In genomic region chr7:140810830-140811556, GRCh38 we compare ENCODE assay signal across 8 cellular contexts.
A peak's percentile ranks its signal among the peaks of the same experiment; 100 is the strongest.
DNase-seq lines count a peak whose midpoint lies in the region; ATAC-seq and TF ChIP-seq lines count a peak whose summit lies in the region.

No MANE protein-coding gene starts in this region.

- no peak overlapping the region for H3K27ac ChIP-seq in MM.1S (ENCODE audit: low read length)
- no peak overlapping the region for H3K27ac ChIP-seq in psoas muscle

- H3K36me3 ChIP-seq in MM.1S (replicated peaks; ENCODE audit: insufficient read depth, low read length) (no peaks in the 10 kb centered on the region), psoas muscle (ENCODE audit: insufficient read depth in 1 of 2, low read depth in 1 of 2) (peaks cover 0 to 8% of the 10 kb centered on the region in 2 donors)

- H3K27me3 ChIP-seq in MM.1S (replicated peaks; ENCODE audit: insufficient read depth, low read length) (no peaks in the 10 kb centered on the region), psoas muscle (ENCODE audit: insufficient read depth in 3 of 3, low read length in 2 of 3) (no peaks in the 10 kb centered on the region)

- peak; percentile 83 for ATAC-seq in GM21825 (IDR thresholded peaks at IDR 0.05; ENCODE audit: unreplicated experiment)
- peak; percentile 85 to 97 (median 90) for ATAC-seq in psoas muscle

- H3K4me1 ChIP-seq in MM.1S (ENCODE audit: low read length) (no peaks in the 10 kb centered on the region), psoas muscle (no peaks in the 10 kb centered on the region)

- H3K4me3 ChIP-seq in MM.1S (ENCODE audit: low read length) (no peak overlapping the region), psoas muscle (no peak overlapping the region)

- TF ChIP-seq CTCF in MM.1S (IDR thresholded peaks at IDR 0.05; ENCODE audit: low read length): peak; percentile 90
- peak; percentile 79 for TF ChIP-seq CTCF in psoas muscle (IDR thresholded peaks at IDR 0.05)

- in situ Hi-C loops in G401 (cut with HindIII; ENCODE audit: low sequenced_read_pairs): no loop called here

- no peak overlapping the region for H3K9ac ChIP-seq in MM.1S (ENCODE audit: low read length)

- peak; percentile 87 for DNase-seq in G401 (ENCODE audit: low spot score)
- peak; percentile 76 for DNase-seq in MM.1S
- DNase-seq in SK-N-DZ (ENCODE audit: low spot score): peak; percentile 74
- DNase-seq in activated naive CD4-positive, alpha-beta T cell treated with Interleukin-2 at 50 U/mL for 16 hours: peak; percentile 51
- peak; percentile 67 for DNase-seq in glomerular visceral epithelial cell (ENCODE audit: extremely low spot score)
- no peak for DNase-seq in psoas muscle
- no peak for DNase-seq in mesenteric fat pad (ENCODE audit: low spot score)

- H3K79me2 ChIP-seq in MM.1S (ENCODE audit: low read length): no peaks in the 10 kb centered on the region

- H3K4me2 ChIP-seq in MM.1S (ENCODE audit: low read depth, low read length): no peak overlapping the region

- H4K20me1 ChIP-seq in MM.1S (ENCODE audit: insufficient read depth, low read length): no peaks in the 10 kb centered on the region

- H3K9me3 ChIP-seq in MM.1S (replicated peaks; ENCODE audit: insufficient read depth, low read length) (no peaks in the 10 kb centered on the region), psoas muscle (no peaks in the 10 kb centered on the region)

- 27 to 38% (median 33%) methylated on average over 5 of the region's 5 CpGs for WGBS in psoas muscle, 3 donors

- no peaks in the 10 kb centered on the region for H3K9me2 ChIP-seq in MM.1S (replicated peaks; ENCODE audit: insufficient read depth, low read length)

- no peak overlapping the region for H2AFZ ChIP-seq in MM.1S (ENCODE audit: low read length)

- intact Hi-C loops in psoas muscle (cut with DNase I): loop anchor here (1.0 to 10.0 kb wide), 6 partner anchors 200 to 844 kb away; no protein-coding TSS in a partner anchor

- H3F3A ChIP-seq in MM.1S (ENCODE audit: insufficient read depth, low read length): no peaks in the 10 kb centered on the region

Comparison
In these comparisons a context has a peak if more than half of its experiments do, and no peak if none do; other contexts are left out.
1. DNase-seq: peak in G401 (single experiment), MM.1S (single experiment), SK-N-DZ (single experiment), activated naive CD4-positive, alpha-beta T cell treated with Interleukin-2 at 50 U/mL for 16 hours (single experiment) and glomerular visceral epithelial cell (single experiment); none in psoas muscle (0 of 2) and mesenteric fat pad (single experiment).